In genomic region chr4:2796261-2797187, GRCh38 we compare ENCODE assay signal across 9 cellular contexts. TPM values are rescaled to one million over a fixed set of nuclear protein-coding genes. Genes with fewer than 3 reads are reported as not detected.
DNase-seq lines count a peak whose midpoint lies in the region; ATAC-seq and TF ChIP-seq lines count a peak whose summit lies in the region.
"Had no signal": no experiment of that assay in that cellular context is flagged by ENCODE, and none has a peak within 500 bp of the region (broad histone marks: within the 10 kb centered on the region; RNA-seq: fewer than 3 reads in every experiment).

No MANE protein-coding gene starts in this region.

- peaks cover 36% of the 10 kb centered on the region for H3K4me1 ChIP-seq in mammary epithelial cell (ENCODE audit: insufficient read depth, low read length)
- H3K4me1 ChIP-seq in lower lobe of right lung, result peaks cover 91% of the 10 kb centered on the region
- no peaks in the 10 kb centered on the region for H3K4me1 ChIP-seq in aorta (ENCODE audit: control insufficient read depth in 1 of 2, insufficient read depth in 2 of 2, low read length in 2 of 2)
- H3K4me1 ChIP-seq in MM.1S (ENCODE audit: low read length), result 0 out of 2 replicates have a peak, but pooled peaks cover 8% of the 10 kb centered on the region

- H3K4me3 ChIP-seq in mammary epithelial cell (replicated peaks in 1 of 3; ENCODE audit: insufficient read depth in 1 of 3, low read depth in 2 of 3, low read length in 3 of 3) (no peak overlapping the region), lower lobe of right lung (peak overlapping the region; percentile 12), aorta (ENCODE audit: low read length in 2 of 2) (no peak overlapping the region), MM.1S (ENCODE audit: low read length) (no peak overlapping the region)

- no peaks in the 10 kb centered on the region for H3K36me3 ChIP-seq in mammary epithelial cell (ENCODE audit: insufficient read depth, low read length)
- no peaks in the 10 kb centered on the region for H3K36me3 ChIP-seq in lower lobe of right lung
- H3K36me3 ChIP-seq in aorta (ENCODE audit: control insufficient read depth in 1 of 2, insufficient read depth in 2 of 2, low read length in 1 of 2), result no peaks in the 10 kb centered on the region
- H3K36me3 ChIP-seq in MM.1S (replicated peaks; ENCODE audit: insufficient read depth, low read length), result no peaks in the 10 kb centered on the region

- no TSS peak for BruUV-seq in mammary epithelial cell (replicated peaks; lab: Mats Ljungman, UMichigan)

- WGBS in mammary epithelial cell (ENCODE audit: low coverage, missing lambda C conversion rate), result 82% methylated on average over 25 of the region's 25 CpGs
- WGBS in aorta, 2 donors, result 88 to 95% methylated on average over 25 of the region's 25 CpGs

- no peaks in the 10 kb centered on the region for H3K27me3 ChIP-seq in mammary epithelial cell (ENCODE audit: insufficient read depth, low read length)
- no peaks in the 10 kb centered on the region for H3K27me3 ChIP-seq in lower lobe of right lung (ENCODE audit: low read depth)
- H3K27me3 ChIP-seq in aorta (ENCODE audit: control insufficient read depth in 1 of 2, insufficient read depth in 2 of 2, low read length in 1 of 2), result no peaks in the 10 kb centered on the region
- no peaks in the 10 kb centered on the region for H3K27me3 ChIP-seq in MM.1S (replicated peaks; ENCODE audit: insufficient read depth, low read length)

- H3F3A ChIP-seq in MM.1S (ENCODE audit: insufficient read depth, low read length), result no peaks in the 10 kb centered on the region

- CTCF ChIA-PET in mammary epithelial cell (lab: Charles Lee; ENCODE audit: low non-redundant PET), result no interaction called here

- H3K4me2 ChIP-seq in mammary epithelial cell (ENCODE audit: insufficient read depth, low read depth, low read length), result no peak overlapping the region
- no peak overlapping the region for H3K4me2 ChIP-seq in MM.1S (ENCODE audit: low read depth, low read length)

- H3K9me2 ChIP-seq in MM.1S (replicated peaks; ENCODE audit: insufficient read depth, low read length), result no peaks in the 10 kb centered on the region

- TF ChIP-seq CTCF in mammary epithelial cell (conservative IDR thresholded peaks at IDR 0.05 in 1 of 2, IDR thresholded peaks at IDR 0.05 in 1 of 2; ENCODE audit: extremely low read depth in 1 of 2, insufficient read depth in 1 of 2, low read depth in 1 of 2, low read length in 2 of 2), result no peak
- TF ChIP-seq CTCF in lower lobe of right lung (IDR thresholded peaks at IDR 0.05), result no peak
- no peak for TF ChIP-seq CTCF in MM.1S (IDR thresholded peaks at IDR 0.05; ENCODE audit: low read length)

- peak; percentile 1 for DNase-seq in activated naive CD4-positive, alpha-beta T cell treated with Interleukin-2 at 50 U/mL for 16 hours
- no peak for DNase-seq in activated naive CD4-positive, alpha-beta T cell treated with anti-CD3 and anti-CD28 coated beads, Interleukin-2, amount 50 U/mL, for 16 hours
- DNase-seq in mammary epithelial cell (peak; percentile 31), lower lobe of right lung (peak; percentile 69), aorta (peak; percentile 74 to 79), MM.1S (no peak), NCI-H345 (lab: John Stamatoyannopoulos, UW) (no peak), NCI-H510A (lab: John Stamatoyannopoulos, UW) (no peak)
- DNase-seq: DND-41 had no signal

- H3K79me2 ChIP-seq in mammary epithelial cell (ENCODE audit: insufficient read depth, low read length) (no peaks in the 10 kb centered on the region), MM.1S (ENCODE audit: low read length) (no peaks in the 10 kb centered on the region)

- H4K20me1 ChIP-seq in mammary epithelial cell (ENCODE audit: insufficient read depth, low read length) (no peaks in the 10 kb centered on the region), MM.1S (ENCODE audit: insufficient read depth, low read length) (no peaks in the 10 kb centered on the region)

- ATAC-seq in lower lobe of right lung (no peak), aorta (ENCODE audit: low FRiP score) (no peak)

- H3K9ac ChIP-seq in mammary epithelial cell (ENCODE audit: insufficient read depth, low read length) (no peak overlapping the region), MM.1S (ENCODE audit: low read length) (no peak overlapping the region)

- H3K27ac ChIP-seq in mammary epithelial cell (ENCODE audit: insufficient read depth, low read depth, low read length) (no peak overlapping the region), lower lobe of right lung (peak overlapping the region; percentile 87), aorta (ENCODE audit: low read depth in 1 of 2, low read length in 2 of 2) (no peak overlapping the region), MM.1S (ENCODE audit: low read length) (no peak overlapping the region)

- in situ Hi-C loops in mammary epithelial cell (cut with MboI; ENCODE audit: low sequenced_read_pairs in 2 of 2), result no loop called here

- H3K9me3 ChIP-seq in mammary epithelial cell (replicated peaks; ENCODE audit: insufficient read depth, low read length), result no peaks in the 10 kb centered on the region
- H3K9me3 ChIP-seq in lower lobe of right lung, result no peaks in the 10 kb centered on the region
- no peaks in the 10 kb centered on the region for H3K9me3 ChIP-seq in aorta (ENCODE audit: control insufficient read depth, low read length)
- no peaks in the 10 kb centered on the region for H3K9me3 ChIP-seq in MM.1S (replicated peaks; ENCODE audit: insufficient read depth, low read length)

- intact Hi-C loops in mammary epithelial cell (cut with micrococcal nuclease), result no loop called here
- intact Hi-C loops in lower lobe of right lung (cut with DNase I), result no loop called here
- intact Hi-C loops in aorta (cut with DNase I), result no loop called here

- dilution Hi-C loops in mammary epithelial cell (cut with HindIII; ENCODE audit: low sequenced_read_pairs), result no loop called here

- H2AFZ ChIP-seq in mammary epithelial cell (ENCODE audit: low read depth, low read length) (no peak overlapping the region), MM.1S (ENCODE audit: low read length) (no peak overlapping the region)

RNA-seq across cellular contexts. Expression of gene SH3BP2, which starts 3.6 kb away (rescaled TPM):
- total RNA-seq in mammary epithelial cell (10 to 100 TPM; 14.4 to 26.7 TPM), lower lobe of right lung (102 TPM), aorta (10 to 100 TPM; 47.8 to 75.4 TPM)
- polyA plus RNA-seq in mammary epithelial cell (8.4 TPM), aorta (10 to 100 TPM in 1 of 2 donors, 1 to 10 TPM in 1; 6.2 to 13.8 TPM)
- polyA minus RNA-seq in mammary epithelial cell, result 12.4 TPM

RNA-seq across cellular contexts. Expression of gene TNIP2, which starts 40.4 kb away (rescaled TPM):
- total RNA-seq in mammary epithelial cell (10 to 100 TPM; 21.8 to 32.5 TPM), lower lobe of right lung (36.7 TPM), aorta (10 to 100 TPM; 37.4 to 39.4 TPM)
- polyA plus RNA-seq in mammary epithelial cell (22.9 TPM), aorta (10 to 100 TPM; 37.2 to 43.8 TPM)
- 10.9 TPM for polyA minus RNA-seq in mammary epithelial cell

RNA-seq across cellular contexts. Expression of gene ADD1, which starts 47.1 kb away (rescaled TPM):
- total RNA-seq in mammary epithelial cell (100 to 1,000 TPM; 112 to 167 TPM), lower lobe of right lung (279 TPM), aorta (100 to 1,000 TPM; 305 to 351 TPM)
- polyA plus RNA-seq in mammary epithelial cell (94.4 TPM), aorta (100 to 1,000 TPM in 1 of 2 donors, 10 to 100 TPM in 1; 98.3 to 263 TPM)
- 232 TPM for polyA minus RNA-seq in mammary epithelial cell

Comparison
In these comparisons a context has a peak if more than half of its experiments do, and no peak if none do; other contexts are left out.
1. DNase-seq: peak in activated naive CD4-positive, alpha-beta T cell treated with Interleukin-2 at 50 U/mL for 16 hours (single experiment), mammary epithelial cell (single experiment), lower lobe of right lung (single experiment) and aorta (2 of 2); none in activated naive CD4-positive, alpha-beta T cell treated with anti-CD3 and anti-CD28 coated beads, Interleukin-2, amount 50 U/mL, for 16 hours (single experiment), MM.1S (single experiment), NCI-H345 (single experiment) and NCI-H510A (single experiment).